Comparison of ENCODE assay signal across 8 cellular contexts in the genomic region with DNA sequence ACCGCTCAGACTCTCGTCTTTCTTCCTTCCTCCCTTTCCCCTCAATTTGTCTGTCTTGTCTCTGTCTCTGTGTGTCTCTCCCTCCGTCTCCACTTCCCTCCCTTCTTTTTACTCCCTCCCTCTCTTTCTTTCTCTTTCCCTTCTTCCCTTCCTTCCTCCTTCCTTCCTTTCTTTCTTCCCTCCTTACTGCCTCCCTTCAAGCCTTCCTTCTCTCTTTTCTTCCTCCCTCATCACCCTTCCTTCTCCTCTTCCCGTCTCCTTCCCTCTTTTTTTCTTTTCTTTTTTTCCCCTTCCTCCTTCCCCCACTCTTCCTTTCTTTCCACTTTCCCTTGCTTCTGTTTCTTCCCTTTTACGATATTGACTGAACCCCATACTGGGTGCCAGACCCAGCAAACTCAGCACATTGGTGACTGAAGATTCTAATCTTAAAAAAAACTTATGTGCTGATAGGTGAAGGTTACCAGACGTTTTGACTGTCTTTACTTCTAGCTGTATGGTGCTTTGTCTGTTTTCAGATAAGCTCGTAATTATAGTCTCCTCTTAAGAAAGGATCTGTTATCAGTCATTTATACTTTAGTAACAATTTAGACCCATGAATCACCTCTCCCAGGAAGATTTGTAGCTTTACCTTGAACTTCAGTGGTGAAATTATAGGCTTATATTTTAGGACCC. TPM values are rescaled to one million over a fixed set of nuclear protein-coding genes. Genes with fewer than 3 reads are reported as not detected.
A peak's percentile ranks its signal among the peaks of the same experiment; 100 is the strongest.
DNase-seq lines count a peak whose midpoint lies in the region; TF ChIP-seq lines count a peak whose summit lies in the region.

No MANE protein-coding gene starts in this region.

- H3K79me2 ChIP-seq in neural progenitor cell (ENCODE audit: low read depth), result peaks cover 43% of the 10 kb centered on the region

- peaks cover 17% of the 10 kb centered on the region for H3K36me3 ChIP-seq in neural progenitor cell

- H3K4me1 ChIP-seq in neural progenitor cell, result peaks cover 20% of the 10 kb centered on the region

- peak overlapping the region; percentile 96 for H2AFZ ChIP-seq in neural progenitor cell (replicated peaks)

- TF ChIP-seq CTCF in cardiac fibroblast (IDR thresholded peaks at IDR 0.05; ENCODE audit: low read depth, low read length), result no peak
- no peak for TF ChIP-seq CTCF in neural progenitor cell (IDR thresholded peaks at IDR 0.05)

- H3F3A ChIP-seq in neural progenitor cell (ENCODE audit: low read depth), result no peaks in the 10 kb centered on the region

- no peak overlapping the region for H3K27ac ChIP-seq in neural progenitor cell

- no peaks in the 10 kb centered on the region for H3K9me3 Mint-ChIP-seq in neural progenitor cell

- no peaks in the 10 kb centered on the region for H3K27me3 ChIP-seq in neural progenitor cell

- no peak overlapping the region for H3K9ac ChIP-seq in neural progenitor cell

- in situ Hi-C loops in KBM-7 (cut with MboI; ENCODE audit: low pct_unique_long_range_greater_than_20kb, low sequenced_read_pairs), result no loop called here

- H3K9me3 ChIP-seq in neural progenitor cell (ENCODE audit: low read depth), result no peaks in the 10 kb centered on the region

- peak overlapping the region; percentile 67 for H3K4me2 ChIP-seq in neural progenitor cell

- H3K4me3 ChIP-seq in cardiac fibroblast (replicated peaks in 1 of 2; ENCODE audit: low read depth in 2 of 2, low read length in 2 of 2) (peak overlapping the region; percentile 28 to 47), neural progenitor cell (no peak overlapping the region)

- peak overlapping the region; percentile 86 for H3K4me3 Mint-ChIP-seq in neural progenitor cell

- peaks cover 6% of the 10 kb centered on the region for H3K27me3 Mint-ChIP-seq in neural progenitor cell (ENCODE audit: insufficient read depth, low read depth)

- peak overlapping the region; percentile 20 for H3K27ac Mint-ChIP-seq in neural progenitor cell

- peaks cover 40% of the 10 kb centered on the region for H4K20me1 ChIP-seq in neural progenitor cell (ENCODE audit: low read depth)

- peaks cover 8% of the 10 kb centered on the region for H3K36me3 Mint-ChIP-seq in neural progenitor cell

- DNase-seq in CMK (ENCODE audit: low read depth) (peak; percentile 26), KBM-7 (peak; percentile 41), cardiac fibroblast (ENCODE audit: low read depth in 2 of 2) (no peak), neural progenitor cell (ENCODE audit: low spot score) (no peak), SKM-1 (lab: John Stamatoyannopoulos, UW; ENCODE audit: unreplicated experiment) (no peak), C1 segment of cervical spinal cord (lab: John Stamatoyannopoulos, UW) (no peak), NCI-H1048 (lab: John Stamatoyannopoulos, UW) (no peak), NCI-H526 treated with DMSO at 0.1 percent for 48 hours (lab: John Stamatoyannopoulos, UW) (no peak)

- H3K4me1 Mint-ChIP-seq in neural progenitor cell, result peaks cover 36% of the 10 kb centered on the region

RNA-seq across cellular contexts. Expression of a gene that starts 0.5 kb away (rescaled TPM):
- total RNA-seq in neural progenitor cell (ENCODE audit: low replicate concordance), result 112 and 164 TPM in 2 replicates

Comparison
In these comparisons a context has a peak if more than half of its experiments do, and no peak if none do; other contexts are left out.
1. DNase-seq: peak in CMK (single experiment) and KBM-7 (single experiment); none in cardiac fibroblast (0 of 2), neural progenitor cell (single experiment), SKM-1 (single experiment), C1 segment of cervical spinal cord (0 of 14), NCI-H1048 (single experiment) and NCI-H526 treated with DMSO at 0.1 percent for 48 hours (single experiment).